In genomic region chr12:53045646-53046045, GRCh38 we compare ENCODE assay signal across 10 cellular contexts. TPM values are rescaled to one million over a fixed set of nuclear protein-coding genes. Genes with fewer than 3 reads are reported as not detected.
A peak's percentile ranks its signal among the peaks of the same experiment; 100 is the strongest.
DNase-seq lines count a peak whose midpoint lies in the region; ATAC-seq and TF ChIP-seq lines count a peak whose summit lies in the region.
"Had no signal": no experiment of that assay in that cellular context is flagged by ENCODE, and none has a peak within 500 bp of the region (broad histone marks: within the 10 kb centered on the region; RNA-seq: fewer than 3 reads in every experiment).

No MANE protein-coding gene starts in this region.

- TF ChIP-seq CTCF in liver (IDR thresholded peaks at IDR 0.05; ENCODE audit: low read depth, low read length, missing input control) = no peak

- no peak for DNase-seq in activated CD4-positive, alpha-beta T cell treated with anti-CD3 and anti-CD28 coated beads for 36 hours
- DNase-seq in activated CD4-positive, alpha-beta T cell treated with anti-CD3 and anti-CD28 coated beads, Interleukin-2, amount 50 U/mL, for 1 hour = no peak
- DNase-seq in Kasumi-1 (lab: John Stamatoyannopoulos, UW) = no peak
- no peak for DNase-seq in stimulated activated CD8-positive, alpha-beta memory T cell treated with anti-CD3 and anti-CD28 coated beads, Interleukin-4, amount 100 ng/mL, for 48 hours
- no peak for DNase-seq in nucleus accumbens (lab: John Stamatoyannopoulos, UW)
- DNase-seq: brain microvascular endothelial cell, NCI-H2171 had no signal

- H3K27me3 ChIP-seq in liver (ENCODE audit: control insufficient read depth in 4 of 4, insufficient read depth in 4 of 4, low read length in 3 of 4) = no peaks in the 10 kb centered on the region
- H3K27me3 ChIP-seq: brain microvascular endothelial cell had no signal

- no peaks in the 10 kb centered on the region for H3K9me3 Mint-ChIP-seq in activated CD4-positive, alpha-beta T cell treated with anti-CD3 and anti-CD28 coated beads for 36 hours (ENCODE audit: low read depth)

- H3K9ac ChIP-seq in liver (ENCODE audit: low read depth in 1 of 2, low read length in 2 of 2) = peak overlapping the region in 1 of 2 donors; percentile 24

- intact Hi-C loops in activated CD4-positive, alpha-beta T cell treated with anti-CD3 and anti-CD28 coated beads for 36 hours (cut with DNase I, micrococcal nuclease) = no loop called here

- H3K27me3 Mint-ChIP-seq in activated CD4-positive, alpha-beta T cell treated with anti-CD3 and anti-CD28 coated beads for 36 hours = no peaks in the 10 kb centered on the region

- H3K4me1 Mint-ChIP-seq in activated CD4-positive, alpha-beta T cell treated with anti-CD3 and anti-CD28 coated beads for 36 hours = peaks cover 28% of the 10 kb centered on the region

- H3K27ac Mint-ChIP-seq in activated CD4-positive, alpha-beta T cell treated with anti-CD3 and anti-CD28 coated beads for 36 hours = no peak overlapping the region

- H3K4me3 Mint-ChIP-seq in activated CD4-positive, alpha-beta T cell treated with anti-CD3 and anti-CD28 coated beads for 36 hours = peak overlapping the region; percentile 86

- CTCF ChIA-PET in activated CD4-positive, alpha-beta T cell treated with anti-CD3 and anti-CD28 coated beads for 36 hours (lab: Charles Lee) = interaction anchor here (0.5 to 2.5 kb wide), 8 partner anchors 9 to 57 kb away, joined by 3 to 10 read pairs (median 4); partner anchors contain the start of genes EIF4B and SOAT2

- no peaks in the 10 kb centered on the region for H3K9me3 ChIP-seq in liver (ENCODE audit: control insufficient read depth in 4 of 4, low read length in 3 of 4)

- no peaks in the 10 kb centered on the region for H3K36me3 ChIP-seq in liver (ENCODE audit: control insufficient read depth in 4 of 4, insufficient read depth in 3 of 4, low read depth in 1 of 4, low read length in 3 of 4)
- H3K36me3 ChIP-seq: brain microvascular endothelial cell had no signal

- 55% methylated on average over 5 of the region's 5 CpGs for WGBS in liver

- peaks cover 6 to 35% (median 25%) of the 10 kb centered on the region in 4 donors for H3K4me1 ChIP-seq in liver (ENCODE audit: control insufficient read depth in 4 of 4, insufficient read depth in 4 of 4, low read length in 3 of 4)

- peak overlapping the region; percentile 100 for H3K27ac ChIP-seq in angular gyrus (ENCODE audit: low read depth, low read length)
- peak overlapping the region; percentile 88 to 90 for H3K27ac ChIP-seq in liver (ENCODE audit: low read depth in 1 of 2, low read length in 2 of 2)
- H3K27ac ChIP-seq in temporal lobe (ENCODE audit: low read depth, low read length) = peak overlapping the region; percentile 100

- H3K36me3 Mint-ChIP-seq in activated CD4-positive, alpha-beta T cell treated with anti-CD3 and anti-CD28 coated beads for 36 hours (ENCODE audit: low read depth) = peaks cover 6% of the 10 kb centered on the region

- no peak for ATAC-seq in activated CD4-positive, alpha-beta T cell treated with anti-CD3 and anti-CD28 coated beads for 36 hours

- POLR2A ChIA-PET in activated CD4-positive, alpha-beta T cell treated with anti-CD3 and anti-CD28 coated beads for 36 hours (lab: Charles Lee) = no interaction called here

- no peak overlapping the region for H3K4me3 ChIP-seq in liver (ENCODE audit: low read depth in 1 of 3, low read length in 3 of 3)

- TF ChIP-seq RAD21 in liver (IDR thresholded peaks at IDR 0.05) = no peak

TF ChIP-seq in liver, 16 proteins besides CTCF, POLR2A, EP300 and RAD21:
- no peak for TF ChIP-seq GABPA (IDR thresholded peaks at IDR 0.05 in 1 of 2, conservative IDR thresholded peaks at IDR 0.05 in 1 of 2)
- no peak for TF ChIP-seq HNF4A (conservative IDR thresholded peaks at IDR 0.05)
- TF ChIP-seq ATF3 (IDR thresholded peaks at IDR 0.05) = no peak
- no peak for TF ChIP-seq RXRA (IDR thresholded peaks at IDR 0.05)
- TF ChIP-seq YY1 (IDR thresholded peaks at IDR 0.05) = no peak
- no peak for TF ChIP-seq HNF4G (IDR thresholded peaks at IDR 0.05)
- peak; percentile 15 for TF ChIP-seq SP1 (IDR thresholded peaks at IDR 0.05)
TF ChIP-seq in liver: peak in this region for 1.

RNA-seq across cellular contexts. Expression of gene TNS2, which starts 4.2 kb away (rescaled TPM):
- total RNA-seq in activated CD4-positive, alpha-beta T cell treated with anti-CD3 and anti-CD28 coated beads for 36 hours = 1 to 10 TPM in 1 of 2 experiments, under 1 TPM in 1; 0.77 to 2.4 TPM
- total RNA-seq in liver (10 to 100 TPM; 11.7 to 94.0 TPM), temporal lobe (13.5 TPM)
- 10 to 100 TPM; 44.7 to 47.2 TPM for polyA plus RNA-seq in liver

RNA-seq across cellular contexts. Expression of gene SPRYD3, which starts 33.5 kb away (rescaled TPM):
- total RNA-seq in activated CD4-positive, alpha-beta T cell treated with anti-CD3 and anti-CD28 coated beads for 36 hours = 10 to 100 TPM; 13.7 to 18.2 TPM
- 10 to 100 TPM in 1 of 2 donors, 1 to 10 TPM in 1; 6.0 to 15.2 TPM for total RNA-seq in liver
- 10 to 100 TPM; 11.3 to 20.3 TPM for polyA plus RNA-seq in liver
- 22.9 TPM for total RNA-seq in temporal lobe

RNA-seq across cellular contexts. Expression of gene EIF4B, which starts 39.4 kb away (rescaled TPM):
- total RNA-seq in activated CD4-positive, alpha-beta T cell treated with anti-CD3 and anti-CD28 coated beads for 36 hours = 100 to 1,000 TPM; 698 to 781 TPM
- total RNA-seq in liver (100 to 1,000 TPM; 264 to 273 TPM), temporal lobe (611 TPM)
- 10 to 100 TPM; 32.1 to 73.2 TPM for polyA plus RNA-seq in liver

RNA-seq across cellular contexts. Expression of gene IGFBP6, which starts 51.8 kb away (rescaled TPM):
- 1 to 10 TPM; 1.3 to 2.4 TPM for total RNA-seq in activated CD4-positive, alpha-beta T cell treated with anti-CD3 and anti-CD28 coated beads for 36 hours
- total RNA-seq in liver (10 to 100 TPM in 1 of 2 donors, 1 to 10 TPM in 1; 1.6 to 13.6 TPM), temporal lobe (6.4 TPM)
- 10 to 100 TPM; 10.5 to 17.6 TPM for polyA plus RNA-seq in liver

RNA-seq across cellular contexts. Expression of gene SOAT2, which starts 57.6 kb away (rescaled TPM):
- total RNA-seq in activated CD4-positive, alpha-beta T cell treated with anti-CD3 and anti-CD28 coated beads for 36 hours = under 1 TPM; 0.57 to 0.79 TPM
- total RNA-seq in liver = 1 to 10 TPM in 1 of 2 donors, under 1 TPM in 1; 0.92 to 9.4 TPM
- 1 to 10 TPM in 1 of 2 donors, under 1 TPM in 1; 0.48 to 1.6 TPM for polyA plus RNA-seq in liver
- not detected for total RNA-seq in temporal lobe
